ENCODE assay signal across 21 cellular contexts in the genomic region with DNA sequence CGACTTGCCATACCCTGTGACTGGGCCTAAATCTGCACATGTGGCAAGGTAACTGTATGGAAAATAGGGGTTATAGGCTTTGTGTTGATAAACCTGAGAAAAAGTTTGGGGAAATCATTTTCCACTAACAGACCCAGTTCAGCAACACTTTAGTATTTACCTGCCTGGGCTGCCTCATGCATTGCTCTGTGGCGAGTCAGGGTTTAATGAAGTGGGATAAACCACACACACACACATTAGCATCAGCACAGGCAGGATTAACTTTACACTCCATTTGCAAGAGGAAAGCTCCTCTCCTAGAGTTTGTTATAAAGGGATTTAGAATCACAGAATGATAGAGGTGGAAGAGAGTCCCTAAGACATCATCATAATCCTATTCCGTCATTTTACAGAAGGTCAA. TPM values are rescaled to one million over a fixed set of nuclear protein-coding genes. Genes with fewer than 3 reads are reported as not detected.
DNase-seq lines count a peak whose midpoint lies in the region; ATAC-seq, FAIRE-seq and TF ChIP-seq lines count a peak whose summit lies in the region.
"Had no signal": no experiment of that assay in that cellular context is flagged by ENCODE, and none has a peak within 500 bp of the region (broad histone marks: within the 10 kb centered on the region; RNA-seq: fewer than 3 reads in every experiment).

No MANE protein-coding gene starts in this region.

- no peak overlapping the region for H3K27ac ChIP-seq in left lung
- H3K27ac ChIP-seq: heart right ventricle, right atrium auricular region, testis had no signal

- intact Hi-C loops in left lung (cut with DNase I), result no loop called here

- TF ChIP-seq CTCF in D721Med (IDR thresholded peaks at IDR 0.05; ENCODE audit: insufficient read depth, missing control alignments) (no peak), left lung (IDR thresholded peaks at IDR 0.05) (no peak)

- H3K9me3 ChIP-seq in left lung, result no peaks in the 10 kb centered on the region
- H3K9me3 ChIP-seq: heart right ventricle, right atrium auricular region, testis had no signal

- H3K27me3 ChIP-seq in left lung, result no peaks in the 10 kb centered on the region
- H3K27me3 ChIP-seq: right atrium auricular region, testis had no signal

- DNase-seq in D721Med (ENCODE audit: insufficient read length, low spot score) (no peak), NCI-H82 treated with DMSO at 0.1 percent for 48 hours (lab: John Stamatoyannopoulos, UW; ENCODE audit: unreplicated experiment) (peak; percentile 44), astrocyte of the hippocampus (ENCODE audit: low read depth, low spot score) (peak; percentile 73), left lung (no peak), NOMO-1 (lab: John Stamatoyannopoulos, UW; ENCODE audit: unreplicated experiment in 2 of 2) (no peak), NCI-H1105 treated with DMSO at 0.1 percent for 48 hours (lab: John Stamatoyannopoulos, UW) (no peak), HK-2 (ENCODE audit: unreplicated experiment) (no peak)
- DNase-seq: activated CD4-positive, alpha-beta T cell treated with anti-CD3 and anti-CD28 coated beads, Interleukin-2, amount 50 U/mL, for 1 hour; activated CD8-positive, alpha-beta memory T cell treated with anti-CD3 and anti-CD28 coated beads, Interleukin-2, amount 50 U/mL, for 4 hours; activated naive CD8-positive, alpha-beta T cell treated with anti-CD3 and anti-CD28 coated beads, Interleukin-2, amount 10 ng/mL, durations not matched to agents 7 days and 5 days; DMS 273 treated with DMSO at 0.1 percent for 48 hours; heart right ventricle; NCI-H510A; occipital lobe; stimulated activated CD4-positive, alpha-beta T cell treated with anti-CD3 and anti-CD28 coated beads, Interleukin-15, amount 100 ng/mL, for 24 hours; testis had no signal

- H3K4me3 ChIP-seq in left lung, result no peak overlapping the region
- H3K4me3 ChIP-seq: GM12878, heart right ventricle, lung, right atrium auricular region, testis had no signal

- peak; percentile 33 for ATAC-seq in left lung
- no peak for ATAC-seq in HG03045 (IDR thresholded peaks at IDR 0.05; ENCODE audit: unreplicated experiment)
- ATAC-seq: heart right ventricle; stimulated activated effector memory CD8-positive, alpha-beta T cell treated with anti-CD3 and anti-CD28 coated beads, Interleukin-12 subunit alpha, Interleukin-12 subunit beta, amount 100 ng/mL, for 72 hours had no signal

- H3K36me3 ChIP-seq in left lung, result no peaks in the 10 kb centered on the region
- H3K36me3 ChIP-seq: heart right ventricle, right atrium auricular region had no signal

- no peaks in the 10 kb centered on the region for H3K4me1 ChIP-seq in left lung
- H3K4me1 ChIP-seq: heart right ventricle, right atrium auricular region, testis had no signal

- peak; percentile 38 for FAIRE-seq in D721Med (lab: Jason Lieb, UNC)

RNA-seq across cellular contexts. Expression of a gene that starts 20.1 kb away (rescaled TPM):
- 10 to 100 TPM; 16.0 to 18.6 TPM for total RNA-seq in left lung

Comparison
In these comparisons a context has a peak if more than half of its experiments do, and no peak if none do; other contexts are left out.
1. DNase-seq: peak in NCI-H82 treated with DMSO at 0.1 percent for 48 hours (single experiment) and astrocyte of the hippocampus (single experiment); none in D721Med (single experiment), left lung (0 of 2), NOMO-1 (0 of 2), NCI-H1105 treated with DMSO at 0.1 percent for 48 hours (single experiment) and HK-2 (single experiment).